Comparison of ENCODE assay signal across 9 cellular contexts in the genomic region with DNA sequence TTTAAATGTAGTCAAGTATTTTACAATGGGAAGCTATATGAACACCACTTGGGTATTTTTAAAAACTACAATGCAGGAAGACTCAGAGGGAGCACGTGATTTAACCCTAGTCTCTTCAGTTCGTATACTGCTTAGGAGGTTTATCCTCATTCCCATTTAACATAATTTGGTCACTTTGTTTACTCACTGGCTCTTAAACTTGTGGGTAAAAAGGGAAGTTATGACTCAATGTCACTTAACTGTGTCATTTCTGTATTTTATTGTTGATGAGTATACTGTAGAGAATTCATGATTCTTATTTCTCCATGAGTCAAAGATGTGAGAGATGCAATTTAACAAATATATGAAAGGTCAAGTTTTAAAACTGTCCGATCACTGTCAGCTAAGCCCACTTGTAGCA. TPM values are rescaled to one million over a fixed set of nuclear protein-coding genes. Genes with fewer than 3 reads are reported as not detected.
DNase-seq lines count a peak whose midpoint lies in the region; ATAC-seq and TF ChIP-seq lines count a peak whose summit lies in the region.
"Had no signal": no experiment of that assay in that cellular context is flagged by ENCODE, and none has a peak within 500 bp of the region (broad histone marks: within the 10 kb centered on the region; RNA-seq: fewer than 3 reads in every experiment).

No MANE protein-coding gene starts in this region.

- H3K9me3 Mint-ChIP-seq in mesothelial cell of epicardium, result no peaks in the 10 kb centered on the region

- H3K9me3 ChIP-seq in psoas muscle, result no peaks in the 10 kb centered on the region
- H3K9me3 ChIP-seq in heart right ventricle, result no peaks in the 10 kb centered on the region

- no peak overlapping the region for H3K4me3 ChIP-seq in psoas muscle
- H3K4me3 ChIP-seq in heart right ventricle, result no peak overlapping the region

- H3K27me3 ChIP-seq in psoas muscle (ENCODE audit: insufficient read depth in 3 of 3, low read length in 2 of 3) (no peaks in the 10 kb centered on the region), heart right ventricle (no peaks in the 10 kb centered on the region)

- H3K4me1 Mint-ChIP-seq in mesothelial cell of epicardium, result no peaks in the 10 kb centered on the region

- intact Hi-C loops in psoas muscle (cut with DNase I) (no loop called here), heart right ventricle (cut with DNase I) (loop anchor here in 1 of 10 donors (5.0 kb wide), 1 partner anchor 71 kb away; a partner anchor contains a TSS)

- 82 to 89% (median 83%) methylated on average over 3 of the region's 3 CpGs for WGBS in psoas muscle, 3 donors
- WGBS in heart right ventricle, 2 donors, result 80 to 90% methylated on average over 3 of the region's 3 CpGs

- DNase-seq in amniotic epithelial cell (ENCODE audit: low read depth) (peak; percentile 65), psoas muscle (no peak), mesothelial cell of epicardium (ENCODE audit: low spot score in 2 of 2, unreplicated experiment in 2 of 2) (no peak), heart right ventricle (no peak), HuH-7 (ENCODE audit: low spot score) (no peak), cerebellar cortex (ENCODE audit: low spot score) (no peak)
- DNase-seq: WERI-Rb-1 had no signal

- H3K36me3 Mint-ChIP-seq in mesothelial cell of epicardium, result peaks cover 23% of the 10 kb centered on the region

- no peaks in the 10 kb centered on the region for H3K27me3 Mint-ChIP-seq in mesothelial cell of epicardium (ENCODE audit: low read depth)

- TF ChIP-seq CTCF in psoas muscle (IDR thresholded peaks at IDR 0.05) (no peak), mesothelial cell of epicardium (IDR thresholded peaks at IDR 0.05; ENCODE audit: unreplicated experiment) (no peak), heart right ventricle (IDR thresholded peaks at IDR 0.05) (no peak)

- peak overlapping the region; percentile 38 for H3K27ac ChIP-seq in psoas muscle
- peak overlapping the region in 1 of 10 donors; percentile 60 for H3K27ac ChIP-seq in heart right ventricle
- H3K27ac ChIP-seq: WERI-Rb-1 had no signal

- peaks cover 4 to 85% of the 10 kb centered on the region in 2 donors for H3K36me3 ChIP-seq in psoas muscle (ENCODE audit: insufficient read depth in 1 of 2, low read depth in 1 of 2)
- peaks cover 0 to 99% (median 29%) of the 10 kb centered on the region in 9 donors for H3K36me3 ChIP-seq in heart right ventricle

- H3K27ac Mint-ChIP-seq in mesothelial cell of epicardium, result no peak overlapping the region

- H3K4me1 ChIP-seq in psoas muscle (no peaks in the 10 kb centered on the region), heart right ventricle (peaks cover 0 to 23% (median 0%) of the 10 kb centered on the region in 9 donors)

- H3K4me3 Mint-ChIP-seq in mesothelial cell of epicardium, result no peak overlapping the region

- ATAC-seq in GM18520 (IDR thresholded peaks at IDR 0.05; ENCODE audit: unreplicated experiment) (peak; percentile 82), HG03342 (IDR thresholded peaks at IDR 0.05; ENCODE audit: unreplicated experiment) (peak; percentile 59), psoas muscle (peak in 1 of 4 donors; percentile 39), heart right ventricle (no peak)

RNA-seq across cellular contexts. Expression of a gene that starts 48.2 kb away (rescaled TPM):
- 1 to 10 TPM; 3.9 to 6.7 (median 4.7) TPM for total RNA-seq in psoas muscle
- 1 to 10 TPM; 4.3 to 5.2 (median 5.1) TPM for polyA plus RNA-seq in psoas muscle
- total RNA-seq in mesothelial cell of epicardium, result 6.0 to 7.3 TPM (median 6.3 TPM) in 3 replicates
- total RNA-seq in heart right ventricle, result 10 to 100 TPM in 1 of 10 donors, 1 to 10 TPM in 9; 4.5 to 15.4 (median 6.5) TPM
- polyA plus RNA-seq in heart right ventricle, result 1 to 10 TPM; 7.8 to 8.9 TPM

Comparison
In these comparisons a context has a peak if more than half of its experiments do, and no peak if none do; other contexts are left out.
1. ATAC-seq: peak in GM18520 (single experiment) and HG03342 (single experiment); none in heart right ventricle (0 of 8).